Comparison of ENCODE assay signal across 1 cellular context in the genomic region with DNA sequence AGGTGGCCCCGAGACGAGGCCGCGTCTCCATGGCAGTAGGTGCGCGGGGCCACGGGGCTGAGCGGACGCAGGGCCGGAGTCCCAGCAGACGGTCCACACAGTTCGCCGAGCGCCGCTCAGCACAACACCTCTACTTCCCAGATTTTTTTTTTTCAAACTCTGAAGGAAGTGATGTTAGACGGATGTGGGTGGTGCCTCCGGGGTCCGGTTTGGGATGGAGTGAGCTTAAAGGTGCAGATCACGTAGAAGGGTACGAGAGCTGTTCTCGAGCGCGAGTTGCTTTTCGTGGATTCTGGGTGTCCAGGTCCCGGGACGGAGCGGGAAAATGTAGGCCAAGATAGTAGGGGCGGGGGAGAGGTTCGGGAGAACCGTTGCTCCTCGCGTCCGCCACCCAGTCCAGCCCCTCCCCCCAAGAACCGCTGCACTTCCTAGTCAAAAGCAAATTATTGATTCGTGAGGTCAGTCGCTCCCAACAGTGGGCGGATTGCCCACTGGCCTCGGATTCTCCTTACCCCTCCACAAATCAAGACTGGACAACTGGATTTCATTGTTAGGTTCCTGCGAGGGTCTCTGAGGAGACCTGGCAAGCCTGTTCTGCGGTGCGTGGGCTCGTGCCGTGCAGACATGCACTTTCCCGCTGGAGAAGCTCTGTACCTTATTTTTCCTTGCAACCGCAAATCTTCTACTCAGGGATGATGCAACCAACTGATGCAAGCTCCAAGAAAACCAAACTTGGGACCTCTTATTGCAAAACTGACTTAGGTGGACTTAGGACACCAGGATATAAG.
TF ChIP-seq lines count a peak whose summit lies in the region.

TSS of gene TXNDC12 (minus strand) at position 126 of the 788 bp plus-strand sequence. CDS start at position 31, 95 bp downstream.

TF ChIP-seq in HepG2, 621 proteins besides CTCF, POLR2A, EP300 and RAD21 (continued from another document and continues in another):
- TF ChIP-seq MTERF4 (CRISPR knock-in tag; IDR thresholded peaks at IDR 0.05) (no peak), TSC22D2 (CRISPR knock-in tag; IDR thresholded peaks at IDR 0.05; ENCODE audit: borderline replicate concordance) (0 out of 2 replicates have a peak, but pooled peaks have one; percentile 41), ONECUT2 (CRISPR knock-in tag; IDR thresholded peaks at IDR 0.05) (peak; percentile 95), ZNF891 (CRISPR knock-in tag; IDR thresholded peaks at IDR 0.05) (peak; percentile 76; the same call in 1 of the 2 replicates), TOPORS (CRISPR knock-in tag; IDR thresholded peaks at IDR 0.05) (no peak), POGZ (CRISPR knock-in tag; IDR thresholded peaks at IDR 0.05) (peak; percentile 53), TRIM24 (CRISPR knock-in tag; IDR thresholded peaks at IDR 0.05) (no peak), HOXA9 (CRISPR knock-in tag; IDR thresholded peaks at IDR 0.05; ENCODE audit: borderline replicate concordance) (no peak), HHEX (CRISPR knock-in tag; IDR thresholded peaks at IDR 0.05) (no peak), CBFB (CRISPR knock-in tag; IDR thresholded peaks at IDR 0.05) (peak; percentile 68; the same call in 1 of the 2 replicates), AGO2 (optimal IDR thresholded peaks at IDR 0.05; ENCODE audit: low read depth, low read length) (peak; percentile 27), ASH2L (IDR thresholded peaks at IDR 0.05; ENCODE audit: insufficient read length, low read depth, low read length) (peak; percentile 88), ZNF709 (CRISPR knock-in tag; IDR thresholded peaks at IDR 0.05) (peak; percentile 56), FOXO1 (CRISPR knock-in tag; IDR thresholded peaks at IDR 0.05) (peak; percentile 42; the same call in 1 of the 2 replicates), ZSCAN25 (CRISPR knock-in tag; IDR thresholded peaks at IDR 0.05) (peak; percentile 17; the same call in 1 of the 2 replicates), IKZF5 (CRISPR knock-in tag; IDR thresholded peaks at IDR 0.05) (peak; percentile 81), ZNF7 (CRISPR knock-in tag; IDR thresholded peaks at IDR 0.05) (0 out of 2 replicates have a peak, but pooled peaks have one; percentile 5), KDM3A (CRISPR knock-in tag; IDR thresholded peaks at IDR 0.05; ENCODE audit: low read depth) (no peak), RNF2 (conservative IDR thresholded peaks at IDR 0.05; ENCODE audit: low read depth) (0 out of 2 replicates have a peak, but pooled peaks have one; percentile 27), ZC3H4 (CRISPR knock-in tag; IDR thresholded peaks at IDR 0.05; ENCODE audit: borderline replicate concordance) (peak; percentile 80; the same call in 1 of the 2 replicates), ZNF468 (CRISPR knock-in tag; IDR thresholded peaks at IDR 0.05) (no peak), GLI4 (CRISPR knock-in tag; IDR thresholded peaks at IDR 0.05; ENCODE audit: borderline replicate concordance) (0 out of 2 replicates have a peak, but pooled peaks have one; percentile 84), MXD3 (CRISPR knock-in tag; IDR thresholded peaks at IDR 0.05) (0 out of 2 replicates have a peak, but pooled peaks have one; percentile 41), ZBTB42 (CRISPR knock-in tag; IDR thresholded peaks at IDR 0.05) (no peak), PCBP2 (optimal IDR thresholded peaks at IDR 0.05; ENCODE audit: low read depth, low read length, poor library complexity, severe bottlenecking) (no peak), ZNF451 (CRISPR knock-in tag; IDR thresholded peaks at IDR 0.05) (no peak), ARID3A (IDR thresholded peaks at IDR 0.05; ENCODE audit: low read depth, low read length) (no peak), TCF7 (IDR thresholded peaks at IDR 0.05; ENCODE audit: low read depth) (no peak), CCDC6 (CRISPR knock-in tag; IDR thresholded peaks at IDR 0.05) (no peak), ZC3H13 (CRISPR knock-in tag; IDR thresholded peaks at IDR 0.05) (peak; percentile 66; the same call in 1 of the 2 replicates), ZNF207 (IDR thresholded peaks at IDR 0.05; ENCODE audit: borderline replicate concordance) (no peak), ZNF510 (CRISPR knock-in tag; IDR thresholded peaks at IDR 0.05; ENCODE audit: low read depth) (no peak; the same call in 1 of the 2 replicates), ZFP1 (CRISPR knock-in tag; IDR thresholded peaks at IDR 0.05) (no peak), XRCC5 (optimal IDR thresholded peaks at IDR 0.05; ENCODE audit: low read length) (peak; percentile 45), FOXK1 (CRISPR knock-in tag; IDR thresholded peaks at IDR 0.05; ENCODE audit: borderline replicate concordance, low read depth) (peak; percentile 35; the same call in 1 of the 2 replicates), ZNF331 (CRISPR knock-in tag; IDR thresholded peaks at IDR 0.05) (peak; percentile 38; the same call in 1 of the 2 replicates), RXRB (CRISPR knock-in tag; IDR thresholded peaks at IDR 0.05; ENCODE audit: borderline replicate concordance) (peak; percentile 24; the same call in 1 of the 2 replicates), ZNF280B (CRISPR knock-in tag; IDR thresholded peaks at IDR 0.05; ENCODE audit: borderline replicate concordance) (peak; percentile 65; the same call in 1 of the 2 replicates)
- TF ChIP-seq, protein P1, sequence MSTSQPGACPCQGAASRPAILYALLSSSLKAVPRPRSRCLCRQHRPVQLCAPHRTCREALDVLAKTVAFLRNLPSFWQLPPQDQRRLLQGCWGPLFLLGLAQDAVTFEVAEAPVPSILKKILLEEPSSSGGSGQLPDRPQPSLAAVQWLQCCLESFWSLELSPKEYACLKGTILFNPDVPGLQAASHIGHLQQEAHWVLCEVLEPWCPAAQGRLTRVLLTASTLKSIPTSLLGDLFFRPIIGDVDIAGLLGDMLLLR (CRISPR knock-in tag; IDR thresholded peaks at IDR 0.05): peak; percentile 64; the same call in 1 of the 2 replicates
- TF ChIP-seq, protein P2, sequence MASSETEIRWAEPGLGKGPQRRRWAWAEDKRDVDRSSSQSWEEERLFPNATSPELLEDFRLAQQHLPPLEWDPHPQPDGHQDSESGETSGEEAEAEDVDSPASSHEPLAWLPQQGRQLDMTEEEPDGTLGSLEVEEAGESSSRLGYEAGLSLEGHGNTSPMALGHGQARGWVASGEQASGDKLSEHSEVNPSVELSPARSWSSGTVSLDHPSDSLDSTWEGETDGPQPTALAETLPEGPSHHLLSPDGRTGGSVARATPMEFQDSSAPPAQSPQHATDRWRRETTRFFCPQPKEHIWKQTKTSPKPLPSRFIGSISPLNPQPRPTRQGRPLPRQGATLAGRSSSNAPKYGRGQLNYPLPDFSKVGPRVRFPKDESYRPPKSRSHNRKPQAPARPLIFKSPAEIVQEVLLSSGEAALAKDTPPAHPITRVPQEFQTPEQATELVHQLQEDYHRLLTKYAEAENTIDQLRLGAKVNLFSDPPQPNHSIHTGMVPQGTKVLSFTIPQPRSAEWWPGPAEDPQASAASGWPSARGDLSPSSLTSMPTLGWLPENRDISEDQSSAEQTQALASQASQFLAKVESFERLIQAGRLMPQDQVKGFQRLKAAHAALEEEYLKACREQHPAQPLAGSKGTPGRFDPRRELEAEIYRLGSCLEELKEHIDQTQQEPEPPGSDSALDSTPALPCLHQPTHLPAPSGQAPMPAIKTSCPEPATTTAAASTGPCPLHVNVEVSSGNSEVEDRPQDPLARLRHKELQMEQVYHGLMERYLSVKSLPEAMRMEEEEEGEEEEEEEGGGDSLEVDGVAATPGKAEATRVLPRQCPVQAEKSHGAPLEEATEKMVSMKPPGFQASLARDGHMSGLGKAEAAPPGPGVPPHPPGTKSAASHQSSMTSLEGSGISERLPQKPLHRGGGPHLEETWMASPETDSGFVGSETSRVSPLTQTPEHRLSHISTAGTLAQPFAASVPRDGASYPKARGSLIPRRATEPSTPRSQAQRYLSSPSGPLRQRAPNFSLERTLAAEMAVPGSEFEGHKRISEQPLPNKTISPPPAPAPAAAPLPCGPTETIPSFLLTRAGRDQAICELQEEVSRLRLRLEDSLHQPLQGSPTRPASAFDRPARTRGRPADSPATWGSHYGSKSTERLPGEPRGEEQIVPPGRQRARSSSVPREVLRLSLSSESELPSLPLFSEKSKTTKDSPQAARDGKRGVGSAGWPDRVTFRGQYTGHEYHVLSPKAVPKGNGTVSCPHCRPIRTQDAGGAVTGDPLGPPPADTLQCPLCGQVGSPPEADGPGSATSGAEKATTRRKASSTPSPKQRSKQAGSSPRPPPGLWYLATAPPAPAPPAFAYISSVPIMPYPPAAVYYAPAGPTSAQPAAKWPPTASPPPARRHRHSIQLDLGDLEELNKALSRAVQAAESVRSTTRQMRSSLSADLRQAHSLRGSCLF (CRISPR knock-in tag; IDR thresholded peaks at IDR 0.05; ENCODE audit: borderline replicate concordance): 0 out of 2 replicates have a peak, but pooled peaks have one; percentile 24
- TF ChIP-seq, protein P3, sequence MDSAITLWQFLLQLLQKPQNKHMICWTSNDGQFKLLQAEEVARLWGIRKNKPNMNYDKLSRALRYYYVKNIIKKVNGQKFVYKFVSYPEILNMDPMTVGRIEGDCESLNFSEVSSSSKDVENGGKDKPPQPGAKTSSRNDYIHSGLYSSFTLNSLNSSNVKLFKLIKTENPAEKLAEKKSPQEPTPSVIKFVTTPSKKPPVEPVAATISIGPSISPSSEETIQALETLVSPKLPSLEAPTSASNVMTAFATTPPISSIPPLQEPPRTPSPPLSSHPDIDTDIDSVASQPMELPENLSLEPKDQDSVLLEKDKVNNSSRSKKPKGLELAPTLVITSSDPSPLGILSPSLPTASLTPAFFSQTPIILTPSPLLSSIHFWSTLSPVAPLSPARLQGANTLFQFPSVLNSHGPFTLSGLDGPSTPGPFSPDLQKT (CRISPR knock-in tag; IDR thresholded peaks at IDR 0.05; ENCODE audit: borderline replicate concordance): no peak
- TF ChIP-seq, protein P4, sequence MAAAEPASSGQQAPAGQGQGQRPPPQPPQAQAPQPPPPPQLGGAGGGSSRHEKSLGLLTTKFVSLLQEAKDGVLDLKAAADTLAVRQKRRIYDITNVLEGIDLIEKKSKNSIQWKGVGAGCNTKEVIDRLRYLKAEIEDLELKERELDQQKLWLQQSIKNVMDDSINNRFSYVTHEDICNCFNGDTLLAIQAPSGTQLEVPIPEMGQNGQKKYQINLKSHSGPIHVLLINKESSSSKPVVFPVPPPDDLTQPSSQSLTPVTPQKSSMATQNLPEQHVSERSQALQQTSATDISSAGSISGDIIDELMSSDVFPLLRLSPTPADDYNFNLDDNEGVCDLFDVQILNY (CRISPR knock-in tag; conservative IDR thresholded peaks at IDR 0.05): no peak
- TF ChIP-seq, protein P5, sequence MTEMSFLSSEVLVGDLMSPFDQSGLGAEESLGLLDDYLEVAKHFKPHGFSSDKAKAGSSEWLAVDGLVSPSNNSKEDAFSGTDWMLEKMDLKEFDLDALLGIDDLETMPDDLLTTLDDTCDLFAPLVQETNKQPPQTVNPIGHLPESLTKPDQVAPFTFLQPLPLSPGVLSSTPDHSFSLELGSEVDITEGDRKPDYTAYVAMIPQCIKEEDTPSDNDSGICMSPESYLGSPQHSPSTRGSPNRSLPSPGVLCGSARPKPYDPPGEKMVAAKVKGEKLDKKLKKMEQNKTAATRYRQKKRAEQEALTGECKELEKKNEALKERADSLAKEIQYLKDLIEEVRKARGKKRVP (CRISPR knock-in tag; IDR thresholded peaks at IDR 0.05): peak; percentile 83 to 99
